ENCODE assay signal across 18 cellular contexts in the genomic region with DNA sequence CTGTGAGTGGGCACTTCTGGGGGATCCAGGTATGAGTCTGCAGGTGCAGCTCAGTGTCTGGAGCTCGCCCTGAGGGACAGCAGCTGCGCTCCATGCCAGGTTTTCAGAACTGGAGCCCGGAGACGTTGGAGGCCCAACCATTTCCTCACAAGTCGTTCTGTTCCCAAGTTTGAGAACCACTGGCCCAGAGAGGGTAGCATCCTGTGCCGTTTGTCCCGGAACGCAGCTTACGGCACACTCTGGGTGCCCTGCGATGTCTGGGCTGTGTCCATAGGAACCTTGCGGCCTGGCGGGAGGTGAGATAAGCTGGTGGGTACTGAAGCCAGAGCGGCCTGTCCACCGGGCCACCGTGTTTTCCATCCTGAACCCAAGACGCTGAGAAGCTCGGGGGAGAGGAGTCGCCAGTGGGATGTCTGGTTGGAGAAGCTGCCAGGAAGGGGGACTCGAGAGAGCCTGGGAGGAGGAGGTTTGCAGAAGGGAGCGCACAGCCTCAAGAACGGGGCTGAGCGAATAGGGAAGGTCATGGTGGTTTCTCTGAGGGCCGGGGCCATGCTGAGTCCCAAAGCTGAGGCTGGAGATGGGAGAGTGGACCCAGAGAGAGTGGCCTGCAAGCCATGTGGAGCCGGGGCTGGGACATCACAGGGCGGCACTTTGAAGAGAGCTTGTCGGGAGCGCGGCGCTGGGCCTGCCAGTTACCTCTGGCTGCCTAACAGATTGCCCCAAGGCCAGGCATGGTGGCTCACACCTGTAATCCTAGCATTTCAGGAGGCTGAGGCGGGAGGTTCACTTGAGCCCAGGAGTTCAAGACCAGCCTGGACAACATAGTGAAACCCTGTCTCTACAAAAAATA.
DNase-seq lines count a peak whose midpoint lies in the region; ATAC-seq, FAIRE-seq and TF ChIP-seq lines count a peak whose summit lies in the region.
"Had no signal": no experiment of that assay in that cellular context is flagged by ENCODE, and none has a peak within 500 bp of the region (broad histone marks: within the 10 kb centered on the region; RNA-seq: fewer than 3 reads in every experiment).

No MANE protein-coding gene starts in this region.

- TF ChIP-seq EP300 in HepG2 (IDR thresholded peaks at IDR 0.05; ENCODE audit: low read depth in 2 of 2, low read length in 2 of 2) (no peak), HepG2 (CRISPR knock-in tag; IDR thresholded peaks at IDR 0.05; ENCODE audit: borderline replicate concordance) (no peak)

- no peak overlapping the region for H3K27ac Mint-ChIP-seq in stimulated activated memory B cell treated with anti-CD40 and anti-IgM and Interleukin-4, amounts not matched to agents 10 μg/mL and 1 μg/mL and 100 μg/mL, for 72 hours
- H3K27ac Mint-ChIP-seq: activated naive CD8-positive, alpha-beta T cell treated with anti-CD3 and anti-CD28 coated beads, Interleukin-2, amount 50 U/mL, for 24 hours; HFFc6; naive thymus-derived CD4-positive, alpha-beta T cell had no signal

- H3K27ac ChIP-seq in HepG2 (ENCODE audit: extremely low read length, insufficient read depth, low read length) = no peak overlapping the region
- no peak overlapping the region for H3K27ac ChIP-seq in spleen
- H3K27ac ChIP-seq: coronary artery, esophagus muscularis mucosa, hepatocyte, skin epidermis had no signal

- intact Hi-C loops in HepG2 (cut with micrococcal nuclease; ENCODE audit: unreplicated experiment) = no loop called here
- intact Hi-C loops in spleen (cut with DNase I; ENCODE audit: low total_unique reads) = no loop called here

- 75% methylated on average over 28 of the region's 30 CpGs for WGBS in HepG2 (ENCODE audit: low lambda C conversion rate)
- 88 to 94% (median 92%) methylated on average over 19 to 30 of the region's 30 CpGs for WGBS in spleen, 5 donors

- TF ChIP-seq RAD21 in HepG2 (CRISPR knock-in tag; IDR thresholded peaks at IDR 0.05) = no peak

- peak; percentile 8 for DNase-seq in activated T-cell treated with anti-CD3 and anti-CD28 coated beads, Interleukin-2, amount 50 U/mL, for 1 hour
- DNase-seq in activated T-cell treated with anti-CD3 and anti-CD28 coated beads for 4 hours = no peak
- no peak for DNase-seq in adipocyte (ENCODE audit: low read depth)
- DNase-seq in HepG2 (ENCODE audit: low spot score) = no peak
- DNase-seq in spleen = peak; percentile 53
- DNase-seq in SHP77 (lab: John Stamatoyannopoulos, UW) = no peak
- no peak for DNase-seq in dermis blood vessel endothelial cell
- DNase-seq: HFFc6, NCI-H748 treated with DMSO at 0.1 percent for 48 hours, substantia nigra had no signal

- no peaks in the 10 kb centered on the region for H3K36me3 Mint-ChIP-seq in stimulated activated memory B cell treated with anti-CD40 and anti-IgM and Interleukin-4, amounts not matched to agents 10 μg/mL and 1 μg/mL and 100 μg/mL, for 72 hours
- H3K36me3 Mint-ChIP-seq: naive thymus-derived CD4-positive, alpha-beta T cell had no signal

- H4K20me1 ChIP-seq in HepG2 (ENCODE audit: insufficient read depth, low read length) = peaks cover 4% of the 10 kb centered on the region; the same call in 1 of the 2 replicates

- POLR2A ChIA-PET in HepG2 (lab: Yijun Ruan, JAX) = no interaction called here

- no peak overlapping the region for H2AFZ ChIP-seq in HepG2 (ENCODE audit: low read length)
- H2AFZ ChIP-seq: hepatocyte had no signal

- H3K36me3 ChIP-seq in adipocyte (ENCODE audit: control insufficient read depth, insufficient read depth, low read length, severe bottlenecking) = no peaks in the 10 kb centered on the region
- H3K36me3 ChIP-seq in HepG2 (replicated peaks in 1 of 2; ENCODE audit: control insufficient read depth in 1 of 2, insufficient read depth in 2 of 2, low read length in 2 of 2) = no peaks in the 10 kb centered on the region
- H3K36me3 ChIP-seq in spleen = no peaks in the 10 kb centered on the region
- H3K36me3 ChIP-seq: esophagus muscularis mucosa had no signal

- TF ChIP-seq CTCF in HepG2 (CRISPR knock-in tag; IDR thresholded peaks at IDR 0.05) (no peak), spleen (IDR thresholded peaks at IDR 0.05 in 8 of 11, conservative IDR thresholded peaks at IDR 0.05 in 3 of 11) (no peak)

- H3K9me3 ChIP-seq in adipocyte (ENCODE audit: control insufficient read depth, low read length) (no peaks in the 10 kb centered on the region), HepG2 (ENCODE audit: low read length) (no peaks in the 10 kb centered on the region), spleen (peaks cover 0 to 3% (median 0%) of the 10 kb centered on the region in 8 donors)
- H3K9me3 ChIP-seq: esophagus muscularis mucosa had no signal

- TF ChIP-seq POLR2A in HepG2 (IDR thresholded peaks at IDR 0.05; ENCODE audit: insufficient read depth in 1 of 2, low read depth in 2 of 2, low read length in 2 of 2) (no peak), spleen (IDR thresholded peaks at IDR 0.05) (no peak)

- H3K9ac ChIP-seq in adipocyte (ENCODE audit: low read length) (peak overlapping the region; percentile 45), HepG2 (ENCODE audit: insufficient read depth, low read depth, low read length) (no peak overlapping the region)

- H3K4me1 ChIP-seq in adipocyte (ENCODE audit: control insufficient read depth, insufficient read depth, low read length) = peaks cover 6% of the 10 kb centered on the region
- H3K4me1 ChIP-seq in HepG2 (ENCODE audit: insufficient read depth, low read length) = peaks cover 25% of the 10 kb centered on the region
- peaks cover 0 to 24% (median 8%) of the 10 kb centered on the region in 6 donors for H3K4me1 ChIP-seq in spleen

- no TSS peak for BruUV-seq in HepG2 (replicated peaks; lab: Mats Ljungman, UMichigan)

- CTCF ChIA-PET in HepG2 (lab: Yijun Ruan, JAX; ENCODE audit: low intra/inter-chr PET ratio, low total read pairs) = no interaction called here

- peaks cover 16% of the 10 kb centered on the region for H3K27me3 Mint-ChIP-seq in stimulated activated memory B cell treated with anti-CD40 and anti-IgM and Interleukin-4, amounts not matched to agents 10 μg/mL and 1 μg/mL and 100 μg/mL, for 72 hours
- H3K27me3 Mint-ChIP-seq: activated naive CD8-positive, alpha-beta T cell treated with anti-CD3 and anti-CD28 coated beads, Interleukin-2, amount 50 U/mL, for 24 hours; naive thymus-derived CD4-positive, alpha-beta T cell had no signal

- H3K4me3 ChIP-seq in adipocyte (ENCODE audit: low read length) (no peak overlapping the region), HepG2 (replicated peaks in 1 of 3; ENCODE audit: insufficient read depth in 1 of 3, low read depth in 2 of 3, low read length in 3 of 3) (no peak overlapping the region), spleen (no peak overlapping the region)
- H3K4me3 ChIP-seq: coronary artery, esophagus muscularis mucosa, hepatocyte, skin epidermis had no signal

- no peak overlapping the region for H3K4me3 Mint-ChIP-seq in stimulated activated memory B cell treated with anti-CD40 and anti-IgM and Interleukin-4, amounts not matched to agents 10 μg/mL and 1 μg/mL and 100 μg/mL, for 72 hours
- H3K4me3 Mint-ChIP-seq: activated naive CD8-positive, alpha-beta T cell treated with anti-CD3 and anti-CD28 coated beads, Interleukin-2, amount 50 U/mL, for 24 hours; HFFc6; naive thymus-derived CD4-positive, alpha-beta T cell had no signal

- no peak for ATAC-seq in HepG2
- no peak for ATAC-seq in stimulated activated memory B cell treated with anti-CD40 and anti-IgM and Interleukin-4, amounts not matched to agents 10 μg/mL and 1 μg/mL and 100 μg/mL, for 72 hours
- ATAC-seq: left colon; naive thymus-derived CD4-positive, alpha-beta T cell had no signal

- no peaks in the 10 kb centered on the region for H3K79me2 ChIP-seq in HepG2 (ENCODE audit: insufficient read depth, low read length)
- H3K79me2 ChIP-seq: hepatocyte had no signal

- no peaks in the 10 kb centered on the region for H3K9me3 Mint-ChIP-seq in stimulated activated memory B cell treated with anti-CD40 and anti-IgM and Interleukin-4, amounts not matched to agents 10 μg/mL and 1 μg/mL and 100 μg/mL, for 72 hours
- H3K9me3 Mint-ChIP-seq: activated naive CD8-positive, alpha-beta T cell treated with anti-CD3 and anti-CD28 coated beads, Interleukin-2, amount 50 U/mL, for 24 hours; HFFc6; naive thymus-derived CD4-positive, alpha-beta T cell had no signal

- H3K4me1 Mint-ChIP-seq in stimulated activated memory B cell treated with anti-CD40 and anti-IgM and Interleukin-4, amounts not matched to agents 10 μg/mL and 1 μg/mL and 100 μg/mL, for 72 hours = peaks cover 6% of the 10 kb centered on the region
- H3K4me1 Mint-ChIP-seq: naive thymus-derived CD4-positive, alpha-beta T cell had no signal

- in situ Hi-C loops in HepG2 (cut with HindIII; ENCODE audit: extremely low pct_ligation_motif_present, low pct_unique_long_range_greater_than_20kb) = no loop called here

- FAIRE-seq in HepG2 (lab: Jason Lieb, UNC) = no peak

- H3K4me2 ChIP-seq in HepG2 (ENCODE audit: low read depth, low read length) = no peak overlapping the region
- H3K4me2 ChIP-seq: hepatocyte had no signal

- H3K27me3 ChIP-seq in adipocyte (replicated peaks; ENCODE audit: control insufficient read depth, insufficient read depth, low read length) (no peaks in the 10 kb centered on the region), HepG2 (ENCODE audit: control insufficient read depth in 1 of 2, insufficient read depth in 2 of 2, low read length in 2 of 2) (peaks cover 2 to 3% of the 10 kb centered on the region in 2 experiments; a peak in 2 of 5 replicates), spleen (replicated peaks in 1 of 7) (peaks cover 0 to under 1% (median 0%) of the 10 kb centered on the region in 7 donors)
- H3K27me3 ChIP-seq: esophagus muscularis mucosa, hepatocyte had no signal

TF ChIP-seq in HepG2, 621 proteins besides CTCF, POLR2A, EP300 and RAD21:
- TF ChIP-seq RFX1 (IDR thresholded peaks at IDR 0.05) = no peak
- no peak for TF ChIP-seq ZSCAN22 (CRISPR knock-in tag; IDR thresholded peaks at IDR 0.05)
- TF ChIP-seq FOSL1 (CRISPR knock-in tag; IDR thresholded peaks at IDR 0.05; ENCODE audit: borderline replicate concordance) = no peak
- no peak for TF ChIP-seq ZNF557 (CRISPR knock-in tag; IDR thresholded peaks at IDR 0.05)
- TF ChIP-seq, protein P1, sequence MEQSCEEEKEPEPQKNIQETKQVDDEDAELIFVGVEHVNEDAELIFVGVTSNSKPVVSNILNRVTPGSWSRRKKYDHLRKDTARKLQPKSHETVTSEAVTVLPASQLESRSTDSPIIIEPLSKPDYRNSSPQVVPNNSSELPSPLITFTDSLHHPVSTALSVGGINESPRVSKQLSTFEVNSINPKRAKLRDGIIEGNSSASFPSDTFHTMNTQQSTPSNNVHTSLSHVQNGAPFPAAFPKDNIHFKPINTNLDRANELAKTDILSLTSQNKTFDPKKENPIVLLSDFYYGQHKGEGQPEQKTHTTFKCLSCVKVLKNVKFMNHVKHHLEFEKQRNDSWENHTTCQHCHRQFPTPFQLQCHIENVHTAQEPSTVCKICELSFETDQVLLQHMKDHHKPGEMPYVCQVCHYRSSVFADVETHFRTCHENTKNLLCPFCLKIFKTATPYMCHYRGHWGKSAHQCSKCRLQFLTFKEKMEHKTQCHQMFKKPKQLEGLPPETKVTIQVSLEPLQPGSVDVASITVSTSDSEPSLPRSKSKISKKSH (CRISPR knock-in tag; IDR thresholded peaks at IDR 0.05; ENCODE audit: borderline replicate concordance) = 0 out of 2 replicates have a peak, but pooled peaks have one; percentile 14
- peak; percentile 29; the same call in 1 of the 2 replicates for TF ChIP-seq ZNF768 (CRISPR knock-in tag; IDR thresholded peaks at IDR 0.05)

Comparison
In these comparisons a context has a peak if more than half of its experiments do, and no peak if none do; other contexts are left out.
1. DNase-seq: peak in activated T-cell treated with anti-CD3 and anti-CD28 coated beads, Interleukin-2, amount 50 U/mL, for 1 hour (single experiment) and spleen (single experiment); none in activated T-cell treated with anti-CD3 and anti-CD28 coated beads for 4 hours (single experiment), adipocyte (single experiment), HepG2 (single experiment), SHP77 (0 of 2) and dermis blood vessel endothelial cell (single experiment).